In the genomic region with DNA sequence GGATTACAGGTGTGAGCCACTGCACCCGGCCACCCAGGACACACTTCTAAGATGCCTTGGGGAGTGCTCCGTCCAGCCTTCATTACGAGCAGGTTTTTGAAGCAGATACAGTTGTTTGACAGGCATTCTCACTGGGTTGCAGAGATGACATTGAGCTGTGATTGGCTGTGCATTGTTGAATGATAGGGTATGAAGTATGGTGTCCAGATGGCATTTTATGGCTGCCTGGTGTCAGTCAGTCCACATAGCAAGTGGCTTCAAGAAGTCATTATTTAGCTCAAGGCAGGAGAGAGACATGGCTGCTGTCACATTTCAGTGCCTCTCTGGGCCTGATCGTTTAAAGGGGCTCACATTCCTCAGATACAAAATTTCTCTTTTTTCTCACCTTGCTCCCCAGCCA, we compare ENCODE assay signal across 27 cellular contexts. TPM values are rescaled to one million over a fixed set of nuclear protein-coding genes. Genes with fewer than 3 reads are reported as not detected.
"Had no signal": no experiment of that assay in that cellular context is flagged by ENCODE, and none has a peak within 500 bp of the region (broad histone marks: within the 10 kb centered on the region; RNA-seq: fewer than 3 reads in every experiment).

No MANE protein-coding gene starts in this region.

- H3K27me3 ChIP-seq: neural progenitor cell, right atrium auricular region, thyroid gland, vagina had no signal

- H3K9ac ChIP-seq: neural progenitor cell had no signal

- H2AFZ ChIP-seq: neural progenitor cell had no signal

- H3K4me1 ChIP-seq: prostate gland, right atrium auricular region, stomach, thyroid gland, vagina had no signal

- H3K4me2 ChIP-seq: neural progenitor cell, smooth muscle cell had no signal

- H3K27ac ChIP-seq: coronary artery, esophagus squamous epithelium, neural progenitor cell, prostate gland, right atrium auricular region, stomach, thyroid gland, vagina had no signal

- FAIRE-seq: endometrium had no signal

- DNase-seq: dermis blood vessel endothelial cell; effector memory CD8-positive, alpha-beta T cell; erythroblast; esophagus squamous epithelium; foreskin melanocyte; glutamatergic neuron; hypothalamus; immature natural killer cell; islet precursor cell; kidney glomerular epithelial cell; naive thymus-derived CD4-positive, alpha-beta T cell; nucleus accumbens; stimulated activated CD4-positive, alpha-beta T cell treated with anti-CD3 and anti-CD28 coated beads, Interleukin-12 subunit alpha, Interleukin-12 subunit beta, amount 100 ng/mL, for 4 hours; stimulated activated CD4-positive, alpha-beta T cell treated with anti-CD3 and anti-CD28 coated beads, Interleukin-2, amount 100 ng/mL, for 24 hours; stimulated activated CD4-positive, alpha-beta T cell treated with anti-CD3 and anti-CD28 coated beads, Interleukin-4, amount 100 ng/mL, for 24 hours; stimulated activated naive CD4-positive, alpha-beta T cell treated with Interleukin-2 at 50 U/mL for 16 hours; stomach; thyroid gland; trophoblast cell had no signal

- H3K36me3 ChIP-seq: esophagus squamous epithelium, neural progenitor cell, prostate gland, right atrium auricular region, stomach, thyroid gland, vagina had no signal

- H3K9me3 ChIP-seq: esophagus squamous epithelium, prostate gland, right atrium auricular region, thyroid gland, vagina had no signal

- H3K4me3 ChIP-seq: coronary artery, esophagus squamous epithelium, lung, neural progenitor cell, prostate gland, right atrium auricular region, smooth muscle cell, stomach, thyroid gland, vagina had no signal

RNA-seq across cellular contexts. Expression of a gene that starts 14.8 kb away (rescaled TPM):
- total RNA-seq: smooth muscle cell had no signal
- polyA plus RNA-seq: naive thymus-derived CD4-positive, alpha-beta T cell; smooth muscle cell had no signal
